22 cellular contexts compared by ENCODE assay signal in genomic region chr3:107204121-107204520, GRCh38.
"Had no signal": no experiment of that assay in that cellular context is flagged by ENCODE, and none has a peak within 500 bp of the region (broad histone marks: within the 10 kb centered on the region; RNA-seq: fewer than 3 reads in every experiment).

No MANE protein-coding gene starts in this region.

- H3K4me3 ChIP-seq: colonic mucosa, coronary artery, dorsolateral prefrontal cortex, esophagus muscularis mucosa, esophagus squamous epithelium, gastrocnemius medialis, gastroesophageal sphincter, heart left ventricle, heart right ventricle had no signal

- DNase-seq: colonic mucosa; cortex of kidney; dermis blood vessel endothelial cell; dorsolateral prefrontal cortex; effector CD4-positive, alpha-beta T cell; effector CD8-positive, alpha-beta T cell; effector memory CD4-positive, alpha-beta T cell; effector memory CD8-positive, alpha-beta T cell; endodermal cell; erythroblast; esophagus squamous epithelium; foreskin fibroblast; foreskin keratinocyte; foreskin melanocyte; gastrocnemius medialis; glutamatergic neuron; head of caudate nucleus; heart left ventricle; heart right ventricle had no signal
